Comparison of ENCODE assay signal across 17 cellular contexts in the genomic region with DNA sequence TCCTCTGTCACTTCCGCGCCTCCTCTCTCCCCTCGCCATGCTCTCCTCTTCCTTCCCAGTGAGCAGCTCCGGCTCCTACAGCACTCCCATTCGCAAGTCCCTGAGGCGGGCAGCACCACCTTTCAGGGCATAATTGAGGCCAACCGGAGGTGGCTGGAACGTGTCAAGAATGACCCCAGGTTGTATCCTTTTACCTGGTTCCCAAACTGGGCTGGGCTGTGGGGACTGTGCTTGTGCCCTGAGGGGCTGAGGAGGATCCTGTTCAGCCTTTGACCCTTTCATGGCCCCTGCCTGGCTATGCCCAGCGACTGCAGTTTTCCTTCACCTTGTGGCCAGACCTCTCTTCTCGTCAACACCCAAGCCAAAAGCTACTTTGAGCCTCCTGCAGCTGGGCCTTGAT.
"Had no signal": no experiment of that assay in that cellular context is flagged by ENCODE, and none has a peak within 500 bp of the region (broad histone marks: within the 10 kb centered on the region; RNA-seq: fewer than 3 reads in every experiment).

No MANE protein-coding gene starts in this region.

- H3K4me1 ChIP-seq: SJSA1 had no signal

- H3K27me3 Mint-ChIP-seq: activated CD4-positive, alpha-beta T cell treated with anti-CD3 and anti-CD28 coated beads for 36 hours; activated CD8-positive, alpha-beta T cell treated with anti-CD3 and anti-CD28 coated beads for 36 hours; activated naive CD8-positive, alpha-beta T cell; brain had no signal

- H3K9me3 Mint-ChIP-seq: activated CD8-positive, alpha-beta T cell treated with anti-CD3 and anti-CD28 coated beads for 36 hours; activated naive CD4-positive, alpha-beta T cell treated with anti-CD3 and anti-CD28 coated beads for 36 hours; activated T-helper 1 cell treated with anti-CD3 and anti-CD28 coated beads, Interleukin-12 subunit alpha, Interleukin-12 subunit beta, Interleukin-2, Interleukin-4 antibody, amounts not matched to agents 30 ng/mL and 10 ng/mL and 1 ng/mL, durations not matched to agents 14 hours and 24 hours and 36 hours; brain had no signal

- H3K36me3 ChIP-seq: cardiac muscle cell, SJSA1 had no signal

- ATAC-seq: activated CD4-positive, alpha-beta T cell treated with anti-CD3 and anti-CD28 coated beads for 36 hours; activated CD8-positive, alpha-beta T cell treated with anti-CD3 and anti-CD28 coated beads for 36 hours; PC-3 had no signal

- H3K9me3 ChIP-seq: MG63, SJSA1 had no signal

- H3K4me3 ChIP-seq: cardiac muscle cell, MG63, SJSA1 had no signal

- DNase-seq: activated CD4-positive, alpha-beta T cell treated with anti-CD3 and anti-CD28 coated beads for 36 hours; activated CD8-positive, alpha-beta memory T cell treated with anti-CD3 and anti-CD28 coated beads, Interleukin-2, amount 50 U/mL, for 4 hours; activated CD8-positive, alpha-beta T cell treated with anti-CD3 and anti-CD28 coated beads for 36 hours; activated gamma-delta T cell; activated naive CD4-positive, alpha-beta T cell treated with anti-CD3 and anti-CD28 coated beads for 36 hours; amygdala; MG63; MV-4-11; NCI-H510A treated with DMSO at 0.1 percent for 48 hours; PC-3; SHP77 had no signal

- H3K27ac Mint-ChIP-seq: activated CD4-positive, alpha-beta T cell treated with anti-CD3 and anti-CD28 coated beads for 36 hours; activated CD8-positive, alpha-beta T cell treated with anti-CD3 and anti-CD28 coated beads for 36 hours; activated naive CD4-positive, alpha-beta T cell treated with anti-CD3 and anti-CD28 coated beads for 36 hours; activated naive CD8-positive, alpha-beta T cell; activated T-helper 1 cell treated with anti-CD3 and anti-CD28 coated beads, Interleukin-12 subunit alpha, Interleukin-12 subunit beta, Interleukin-2, Interleukin-4 antibody, amounts not matched to agents 30 ng/mL and 10 ng/mL and 1 ng/mL, durations not matched to agents 14 hours and 24 hours and 36 hours had no signal

- H3K27ac ChIP-seq: cardiac muscle cell, SJSA1, VCaP had no signal

- H3K27me3 ChIP-seq: cardiac muscle cell, MG63, SJSA1 had no signal

- H3K4me1 Mint-ChIP-seq: activated CD4-positive, alpha-beta T cell treated with anti-CD3 and anti-CD28 coated beads for 36 hours had no signal

- H3K4me3 Mint-ChIP-seq: activated CD4-positive, alpha-beta T cell treated with anti-CD3 and anti-CD28 coated beads for 36 hours; activated CD8-positive, alpha-beta T cell treated with anti-CD3 and anti-CD28 coated beads for 36 hours; activated naive CD4-positive, alpha-beta T cell treated with anti-CD3 and anti-CD28 coated beads for 36 hours; activated naive CD8-positive, alpha-beta T cell; activated T-helper 1 cell treated with anti-CD3 and anti-CD28 coated beads, Interleukin-12 subunit alpha, Interleukin-12 subunit beta, Interleukin-2, Interleukin-4 antibody, amounts not matched to agents 30 ng/mL and 10 ng/mL and 1 ng/mL, durations not matched to agents 14 hours and 24 hours and 36 hours; brain had no signal
